9 cellular contexts compared by ENCODE assay signal in genomic region chr6:167093922-167094432, GRCh38. TPM values are rescaled to one million over a fixed set of nuclear protein-coding genes. Genes with fewer than 3 reads are reported as not detected.
DNase-seq lines count a peak whose midpoint lies in the region; ATAC-seq, FAIRE-seq and TF ChIP-seq lines count a peak whose summit lies in the region.
"Had no signal": no experiment of that assay in that cellular context is flagged by ENCODE, and none has a peak within 500 bp of the region (broad histone marks: within the 10 kb centered on the region; RNA-seq: fewer than 3 reads in every experiment).

No MANE protein-coding gene starts in this region.

- peaks cover 0 to 9% of the 10 kb centered on the region in 2 experiments; a peak in 1 of 5 replicates for H3K4me1 ChIP-seq in K562 (replicated peaks in 1 of 2; ENCODE audit: control insufficient read depth in 2 of 2, insufficient read depth in 2 of 2, low read length in 2 of 2)
- H3K4me1 ChIP-seq in prostate gland (replicated peaks) = no peaks in the 10 kb centered on the region

- H3K9me3 ChIP-seq in K562 (replicated peaks; ENCODE audit: control insufficient read depth, insufficient read depth, low read depth, low read length) (no peaks in the 10 kb centered on the region), prostate gland (no peaks in the 10 kb centered on the region)

- FAIRE-seq in GM12892 (lab: Jason Lieb, UNC) (peak; percentile 97), K562 (lab: Jason Lieb, UNC) (no peak)

- TF ChIP-seq CTCF in K562 (IDR thresholded peaks at IDR 0.05 in 2 of 3, conservative IDR thresholded peaks at IDR 0.05 in 1 of 3; ENCODE audit: insufficient read depth in 2 of 3, low read depth in 1 of 3, low read length in 3 of 3) (no peak), prostate gland (IDR thresholded peaks at IDR 0.05) (no peak)

- no peak for TF ChIP-seq RAD21 in K562 (CRISPR knock-in tag; conservative IDR thresholded peaks at IDR 0.05 in 1 of 2, IDR thresholded peaks at IDR 0.05 in 1 of 2)

- TF ChIP-seq EP300 in K562 (IDR thresholded peaks at IDR 0.05; ENCODE audit: low read length) = no peak

- no peak overlapping the region for H3K4me2 ChIP-seq in K562 (ENCODE audit: insufficient read depth, low read length)

- 21% methylated on average over 28 of the region's 28 CpGs for WGBS in K562 (ENCODE audit: insufficient coverage, low coverage, missing lambda C conversion rate)
- WGBS in prostate gland = 77% methylated on average over 25 of the region's 28 CpGs

- no peaks in the 10 kb centered on the region for H3K36me3 ChIP-seq in K562 (ENCODE audit: control insufficient read depth, insufficient read depth, low read length)
- H3K36me3 ChIP-seq in prostate gland = no peaks in the 10 kb centered on the region

- POLR2A ChIA-PET in K562 (lab: Yijun Ruan, JAX) = interaction anchor here (0.6 to 1.1 kb wide), 2 partner anchors 11 to 19 kb away, joined by 3 read pairs; no protein-coding TSS in a partner anchor

- TF ChIP-seq POLR2A in GM12892 (IDR thresholded peaks at IDR 0.05; ENCODE audit: low read depth, low read length) (peak; percentile 91; the same call in 1 of the 2 replicates), K562 (conservative IDR thresholded peaks at IDR 0.05) (no peak), prostate gland (IDR thresholded peaks at IDR 0.05) (no peak)

- no peaks in the 10 kb centered on the region for H3K9me1 ChIP-seq in K562 (ENCODE audit: control insufficient read depth, insufficient read depth, low read length)

- H3K9ac ChIP-seq in K562 (ENCODE audit: insufficient read depth in 1 of 2, low read depth in 2 of 2, low read length in 2 of 2) = 0 out of 4 replicates have a peak overlapping the region, but pooled peaks of 1 of the 2 experiments have one; percentile 36

- in situ Hi-C loops in K562 (cut with MboI) = no loop called here

- H4K20me1 ChIP-seq in K562 (replicated peaks; ENCODE audit: control insufficient read depth, insufficient read depth, low read length) = no peaks in the 10 kb centered on the region

- ATAC-seq in HG02588 (IDR thresholded peaks at IDR 0.05; ENCODE audit: unreplicated experiment) = peak; percentile 47
- ATAC-seq in K562 = peak; percentile 55
- ATAC-seq: HCT116 had no signal

- H3K79me2 ChIP-seq in K562 (ENCODE audit: control insufficient read depth, insufficient read depth, low read length) = no peaks in the 10 kb centered on the region

- intact Hi-C loops in K562 (cut with micrococcal nuclease) (no loop called here), prostate gland (cut with DNase I) (no loop called here)

- DNase-seq in GM12892 (ENCODE audit: insufficient read length) (peak; percentile 67), T follicular helper cell (ENCODE audit: low read depth) (peak; percentile 58), K562 (ENCODE audit: extremely low read depth in 1 of 4, low spot score in 3 of 4) (no peak), DMS114 treated with DMSO at 0.1 percent for 48 hours (lab: John Stamatoyannopoulos, UW; ENCODE audit: unreplicated experiment) (no peak), Ammon's horn (ENCODE audit: low spot score) (no peak), prostate gland (ENCODE audit: low spot score) (no peak)
- DNase-seq in stimulated activated CD4-positive, alpha-beta T cell treated with anti-CD3 and anti-CD28 coated beads, Interleukin-2, amount 100 ng/mL, for 4 hours (ENCODE audit: low read depth) = peak; percentile 76

- CTCF ChIA-PET in K562 (lab: Yijun Ruan, JAX; ENCODE audit: low intra/inter-chr PET ratio) = no interaction called here

- no peak overlapping the region for H3K4me3 ChIP-seq in K562
- H3K4me3 ChIP-seq in prostate gland = no peak overlapping the region

- no peak overlapping the region for H2AFZ ChIP-seq in K562 (ENCODE audit: low read depth, low read length)

- H3K27me3 ChIP-seq in K562 (ENCODE audit: control insufficient read depth in 2 of 2, insufficient read depth in 2 of 2, low read length in 2 of 2) (peaks cover 54 to 88% of the 10 kb centered on the region in 2 experiments), prostate gland (replicated peaks; ENCODE audit: insufficient read depth) (no peaks in the 10 kb centered on the region)

- no TSS peak for BruUV-seq in K562 (replicated peaks; lab: Mats Ljungman, UMichigan)

- H3K27ac ChIP-seq in K562 (ENCODE audit: extremely low read depth, low read depth, low read length) (no peak overlapping the region), prostate gland (no peak overlapping the region)

TF ChIP-seq in K562, 482 proteins besides CTCF, POLR2A, EP300 and RAD21:
- no peak for TF ChIP-seq ZNF586 (CRISPR knock-in tag; conservative IDR thresholded peaks at IDR 0.05)
- peak; percentile 84 to 87 for TF ChIP-seq NRF1 (conservative IDR thresholded peaks at IDR 0.05 in 1 of 2, IDR thresholded peaks at IDR 0.05 in 1 of 2)

RNA-seq across cellular contexts. Expression of gene CCR6, which starts 28.9 kb away (rescaled TPM):
- 3.4 TPM for polyA plus RNA-seq in GM12892 (2012; ENCODE audit: missing spikeins)
- total RNA-seq in K562 (2011; cell fraction: chromatin; rRNA removed; ENCODE audit: low replicate concordance) = not detected in 2 replicates
- total RNA-seq in K562 (2011; cell fraction: nucleolus; rRNA removed) = not detected in 2 replicates
- total RNA-seq in K562 (2011; cell fraction: nucleoplasm; rRNA removed) = not detected in 2 replicates
- total RNA-seq in K562 (2014; rRNA removed) = not detected in 2 replicates
- not detected in 2 replicates for total RNA-seq in K562 (2014; rRNA removed; fragmentation: Illumina TruSeq; extraction: Trizol)
- not detected in 2 replicates for total RNA-seq in K562 (2015; rRNA removed; fragmentation: Illumina TruSeq; extraction: Trizol)
- total RNA-seq in K562 (2021) = not detected in 2 replicates
- polyA plus RNA-seq in K562 (2011; rRNA removed) = not detected in 2 replicates
- polyA plus RNA-seq in K562 (2011; cell fraction: cytosol; rRNA removed) = 0.09 TPM in 1 of 2 replicates, not detected in the other
- polyA plus RNA-seq in K562 (2011; cell fraction: nucleus; rRNA removed) = not detected in 2 replicates
- not detected in 2 replicates for polyA plus RNA-seq in K562 (2012)
- not detected in 2 replicates for polyA plus RNA-seq in K562 (2014; fragmentation: Illumina TruSeq; extraction: Trizol)
- polyA plus RNA-seq in K562 (2014; fragmentation: Nextera tagmentation; extraction: Ambion mirVana) = not detected
- polyA plus RNA-seq in K562 (2014; rRNA removed) = not detected in 2 replicates
- polyA minus RNA-seq in K562 (2011; rRNA and poly(A)+ RNA removed) = not detected in 2 replicates
- polyA minus RNA-seq in K562 (2011; cell fraction: cytosol; rRNA and poly(A)+ RNA removed) = not detected in 2 replicates
- not detected in 2 replicates for polyA minus RNA-seq in K562 (2011; cell fraction: nucleus; rRNA and poly(A)+ RNA removed)
- not detected for total RNA-seq in prostate gland

Comparison
In these comparisons a context has a peak if more than half of its experiments do, and no peak if none do; other contexts are left out.
1. DNase-seq: peak in GM12892 (single experiment), T follicular helper cell (single experiment) and stimulated activated CD4-positive, alpha-beta T cell treated with anti-CD3 and anti-CD28 coated beads, Interleukin-2, amount 100 ng/mL, for 4 hours (single experiment); none in K562 (0 of 4), DMS114 treated with DMSO at 0.1 percent for 48 hours (single experiment), Ammon's horn (single experiment) and prostate gland (single experiment).